17 cellular contexts compared by ENCODE assay signal in genomic region chr1:9267352-9267686, GRCh38. TPM values are rescaled to one million over a fixed set of nuclear protein-coding genes. Genes with fewer than 3 reads are reported as not detected.
A peak's percentile ranks its signal among the peaks of the same experiment; 100 is the strongest.
DNase-seq lines count a peak whose midpoint lies in the region; ATAC-seq and TF ChIP-seq lines count a peak whose summit lies in the region.
"Had no signal": no experiment of that assay in that cellular context is flagged by ENCODE, and none has a peak within 500 bp of the region (broad histone marks: within the 10 kb centered on the region; RNA-seq: fewer than 3 reads in every experiment).

No MANE protein-coding gene starts in this region.

- CTCF ChIA-PET in HCT116 (lab: Charles Lee): interaction anchor here (0.7 to 4.4 kb wide), 11 partner anchors 8 to 275 kb away, joined by 3 to 60 read pairs (median 7); partner anchors contain the start of gene H6PD
- CTCF ChIA-PET in activated CD8-positive, alpha-beta T cell treated with anti-CD3 and anti-CD28 coated beads for 36 hours (lab: Charles Lee): interaction anchor here (0.7 to 3.9 kb wide), 38 partner anchors 9 to 324 kb away, joined by 3 to 36 read pairs (median 4); partner anchors contain the start of gene SLC25A33
- CTCF ChIA-PET in naive thymus-derived CD4-positive, alpha-beta T cell (lab: Charles Lee): interaction anchor here (0.7 to 1.5 kb wide), 4 partner anchors 22 to 224 kb away, joined by 3 to 5 read pairs (median 4); no protein-coding TSS in a partner anchor

- no peaks in the 10 kb centered on the region for H4K20me1 ChIP-seq in HCT116 (ENCODE audit: insufficient read depth)

- no TSS peak for BruUV-seq in HCT116 (replicated peaks; lab: Mats Ljungman, UMichigan)

- H3K36me3 Mint-ChIP-seq in activated CD8-positive, alpha-beta T cell treated with anti-CD3 and anti-CD28 coated beads for 36 hours (ENCODE audit: low read depth): no peaks in the 10 kb centered on the region
- H3K36me3 Mint-ChIP-seq in neural crest cell (ENCODE audit: low read depth): no peaks in the 10 kb centered on the region
- peaks cover 0 to 15% (median 0%) of the 10 kb centered on the region in 5 donors for H3K36me3 Mint-ChIP-seq in naive thymus-derived CD4-positive, alpha-beta T cell
- H3K36me3 Mint-ChIP-seq: activated naive CD8-positive, alpha-beta T cell had no signal

- H3K27me3 ChIP-seq in HCT116 (ENCODE audit: insufficient read depth, low read length): no peaks in the 10 kb centered on the region
- H3K27me3 ChIP-seq in naive thymus-derived CD4-positive, alpha-beta T cell (ENCODE audit: control insufficient read depth in 2 of 2, insufficient read depth in 2 of 2, low read length in 2 of 2): no peaks in the 10 kb centered on the region
- H3K27me3 ChIP-seq: colonic mucosa, heart right ventricle had no signal

- H3K9me2 ChIP-seq in HCT116 (ENCODE audit: insufficient read depth): no peaks in the 10 kb centered on the region

- H3K9me3 ChIP-seq in HCT116 (ENCODE audit: control insufficient read depth in 1 of 2, insufficient read depth in 1 of 2, low read depth in 1 of 2, low read length in 2 of 2): no peaks in the 10 kb centered on the region
- no peaks in the 10 kb centered on the region for H3K9me3 ChIP-seq in naive thymus-derived CD4-positive, alpha-beta T cell (ENCODE audit: control insufficient read depth in 2 of 3, low read length in 3 of 3)
- H3K9me3 ChIP-seq: colonic mucosa, heart right ventricle had no signal

- no peak overlapping the region for H3K4me3 ChIP-seq in HCT116 (replicated peaks in 1 of 2; ENCODE audit: low read depth in 1 of 2, low read length in 2 of 2)
- H3K4me3 ChIP-seq in naive thymus-derived CD4-positive, alpha-beta T cell (ENCODE audit: low read length): no peak overlapping the region
- H3K4me3 ChIP-seq: colonic mucosa, heart right ventricle, smooth muscle cell had no signal

- no peak for TF ChIP-seq POLR2A in HCT116 (IDR thresholded peaks at IDR 0.05; ENCODE audit: borderline replicate concordance, extremely low read depth, insufficient read depth, insufficient read length)

- H3K79me2 ChIP-seq in HCT116 (ENCODE audit: insufficient read depth, low read length): no peaks in the 10 kb centered on the region

- peak overlapping the region; percentile 50 for H3K4me2 ChIP-seq in HCT116 (ENCODE audit: low read length)

- POLR2A ChIA-PET in HCT116 (lab: Charles Lee): no interaction called here
- POLR2A ChIA-PET in activated CD8-positive, alpha-beta T cell treated with anti-CD3 and anti-CD28 coated beads for 36 hours (lab: Charles Lee): interaction anchor here (0.6 kb wide), 1 partner anchor 31 kb away, joined by 3 read pairs; no protein-coding TSS in a partner anchor
- POLR2A ChIA-PET in naive thymus-derived CD4-positive, alpha-beta T cell (lab: Charles Lee): no interaction called here

- no peaks in the 10 kb centered on the region for H3K36me3 ChIP-seq in HCT116 (ENCODE audit: control insufficient read depth in 1 of 2, insufficient read depth in 2 of 2, low read length in 2 of 2)
- peaks cover 0 to 39% (median 0%) of the 10 kb centered on the region in 3 experiments for H3K36me3 ChIP-seq in naive thymus-derived CD4-positive, alpha-beta T cell (ENCODE audit: control insufficient read depth in 2 of 3, insufficient read depth in 3 of 3, low read length in 3 of 3)

- no peak overlapping the region for H2AFZ ChIP-seq in HCT116 (ENCODE audit: low read depth, low read length, poor library complexity, severe bottlenecking)

- RAD21 ChIA-PET in HCT116 (lab: Charles Lee; ENCODE audit: low non-redundant PET in 1 of 2, low total read pairs in 2 of 2, uncharacterized antibody in 2 of 2, unreplicated experiment in 2 of 2): interaction anchor here (0.7 to 1.1 kb wide), 6 partner anchors 14 to 224 kb away, joined by 3 to 13 read pairs (median 6); no protein-coding TSS in a partner anchor

- no peaks in the 10 kb centered on the region for H3K4me1 Mint-ChIP-seq in activated CD8-positive, alpha-beta T cell treated with anti-CD3 and anti-CD28 coated beads for 36 hours (ENCODE audit: low read depth)
- peaks cover 16% of the 10 kb centered on the region for H3K4me1 Mint-ChIP-seq in neural crest cell
- H3K4me1 Mint-ChIP-seq in naive thymus-derived CD4-positive, alpha-beta T cell: peaks cover 3 to 12% (median 5%) of the 10 kb centered on the region in 7 donors

- no peak overlapping the region for H3K27ac ChIP-seq in 22Rv1
- H3K27ac ChIP-seq in HCT116 (ENCODE audit: low read depth, low read length): no peak overlapping the region
- no peak overlapping the region for H3K27ac ChIP-seq in naive thymus-derived CD4-positive, alpha-beta T cell (ENCODE audit: low read depth, low read length)
- H3K27ac ChIP-seq: colonic mucosa had no signal

- H3K27ac Mint-ChIP-seq in activated CD8-positive, alpha-beta T cell treated with anti-CD3 and anti-CD28 coated beads for 36 hours: no peak overlapping the region
- no peak overlapping the region for H3K27ac Mint-ChIP-seq in neural crest cell (ENCODE audit: unreplicated experiment)
- peak overlapping the region in 2 of 9 donors; percentile 69 to 89 for H3K27ac Mint-ChIP-seq in naive thymus-derived CD4-positive, alpha-beta T cell
- H3K27ac Mint-ChIP-seq: activated naive CD8-positive, alpha-beta T cell; CD8-positive, alpha-beta T cell; H9; mesothelial cell of epicardium had no signal

- H3K4me1 ChIP-seq in HCT116 (ENCODE audit: control insufficient read depth in 1 of 2, insufficient read depth in 2 of 2, low read length in 2 of 2): peaks cover 13 to 18% of the 10 kb centered on the region in 2 experiments
- H3K4me1 ChIP-seq in naive thymus-derived CD4-positive, alpha-beta T cell (ENCODE audit: control insufficient read depth in 2 of 2, insufficient read depth in 2 of 2, low read length in 2 of 2): no peaks in the 10 kb centered on the region
- H3K4me1 ChIP-seq: colonic mucosa had no signal

- intact Hi-C loops in HCT116 (cut with micrococcal nuclease) (loop anchor here (1.0 to 5.0 kb wide), 4 partner anchors 22 to 305 kb away; no protein-coding TSS in a partner anchor), left colon (cut with DNase I, micrococcal nuclease) (no loop called here)
- intact Hi-C loops in activated CD8-positive, alpha-beta T cell treated with anti-CD3 and anti-CD28 coated beads for 36 hours (cut with micrococcal nuclease): loop anchor here (5.0 kb wide), 2 partner anchors 190 to 225 kb away; no protein-coding TSS in a partner anchor
- intact Hi-C loops in naive thymus-derived CD4-positive, alpha-beta T cell (cut with micrococcal nuclease): loop anchor here (1.0 to 2.0 kb wide), 3 partner anchors 21 to 224 kb away; no protein-coding TSS in a partner anchor

- H3K4me3 Mint-ChIP-seq in activated CD8-positive, alpha-beta T cell treated with anti-CD3 and anti-CD28 coated beads for 36 hours: no peak overlapping the region
- H3K4me3 Mint-ChIP-seq in neural crest cell: no peak overlapping the region
- H3K4me3 Mint-ChIP-seq in naive thymus-derived CD4-positive, alpha-beta T cell: no peak overlapping the region
- H3K4me3 Mint-ChIP-seq: activated naive CD8-positive, alpha-beta T cell; brain; CD8-positive, alpha-beta T cell; H9; mesothelial cell of epicardium had no signal

- no peaks in the 10 kb centered on the region for H3K27me3 Mint-ChIP-seq in activated CD8-positive, alpha-beta T cell treated with anti-CD3 and anti-CD28 coated beads for 36 hours
- H3K27me3 Mint-ChIP-seq in neural crest cell (ENCODE audit: low read depth): no peaks in the 10 kb centered on the region
- no peaks in the 10 kb centered on the region for H3K27me3 Mint-ChIP-seq in naive thymus-derived CD4-positive, alpha-beta T cell
- H3K27me3 Mint-ChIP-seq: activated naive CD8-positive, alpha-beta T cell had no signal

- TF ChIP-seq CTCF in 22Rv1 (IDR thresholded peaks at IDR 0.05) (peak; percentile 60), HCT116 (IDR thresholded peaks at IDR 0.05 in 2 of 3, conservative IDR thresholded peaks at IDR 0.05 in 1 of 3; ENCODE audit: borderline replicate concordance in 1 of 3, insufficient read depth in 1 of 3, low read depth in 2 of 3, low read length in 2 of 3) (no peak), neural crest cell (conservative IDR thresholded peaks at IDR 0.05) (peak; percentile 16)
- TF ChIP-seq CTCF in activated CD8-positive, alpha-beta T cell treated with anti-CD3 and anti-CD28 coated beads for 36 hours (IDR thresholded peaks at IDR 0.05): peak; percentile 38

- ATAC-seq in HCT116: peak; percentile 31
- peak; percentile 21 for ATAC-seq in activated CD8-positive, alpha-beta T cell treated with anti-CD3 and anti-CD28 coated beads for 36 hours
- ATAC-seq in naive thymus-derived CD4-positive, alpha-beta T cell: no peak
- ATAC-seq in left colon: no peak
- ATAC-seq in HG03097 (IDR thresholded peaks at IDR 0.05; ENCODE audit: low FRiP score, unreplicated experiment): no peak

- no peak for TF ChIP-seq RAD21 in HCT116 (IDR thresholded peaks at IDR 0.05; ENCODE audit: low read depth)

- no peak overlapping the region for H3K9ac ChIP-seq in HCT116 (ENCODE audit: low read length)

- no peaks in the 10 kb centered on the region for H3K9me3 Mint-ChIP-seq in activated CD8-positive, alpha-beta T cell treated with anti-CD3 and anti-CD28 coated beads for 36 hours
- H3K9me3 Mint-ChIP-seq in neural crest cell: no peaks in the 10 kb centered on the region
- no peaks in the 10 kb centered on the region for H3K9me3 Mint-ChIP-seq in naive thymus-derived CD4-positive, alpha-beta T cell
- H3K9me3 Mint-ChIP-seq: CD8-positive, alpha-beta T cell; H9; mesothelial cell of epicardium had no signal

- DNase-seq in HCT116 (ENCODE audit: low read depth, low spot score): no peak
- DNase-seq in activated CD8-positive, alpha-beta T cell treated with anti-CD3 and anti-CD28 coated beads for 36 hours: no peak
- no peak for DNase-seq in neural crest cell (ENCODE audit: low read depth, low spot score)
- no peak for DNase-seq in naive thymus-derived CD4-positive, alpha-beta T cell
- no peak for DNase-seq in left colon
- no peak for DNase-seq in stimulated activated naive CD4-positive, alpha-beta T cell (lab: John Stamatoyannopoulos, UW)
- DNase-seq: NCI-H2081 treated with DMSO at 0.1 percent for 48 hours had no signal

TF ChIP-seq in HCT116, 20 proteins besides CTCF, POLR2A, EP300 and RAD21 (continues in another document):
- TF ChIP-seq SRF (IDR thresholded peaks at IDR 0.05; ENCODE audit: low read depth) (no peak), FOSL1 (IDR thresholded peaks at IDR 0.05; ENCODE audit: low read depth) (no peak), SIN3A (IDR thresholded peaks at IDR 0.05; ENCODE audit: low read depth) (no peak)

RNA-seq across cellular contexts. Expression of gene SPSB1, which starts 25.4 kb away (rescaled TPM):
- total RNA-seq in HCT116 (2021; ENCODE audit: unreplicated experiment): 10.8 TPM
- 10.1 and 10.3 TPM in 2 replicates for polyA plus RNA-seq in HCT116 (2012)
- total RNA-seq in activated CD8-positive, alpha-beta T cell treated with anti-CD3 and anti-CD28 coated beads for 36 hours: 1 to 10 TPM; 1.1 to 1.5 TPM
- 1.3 and 1.8 TPM in 2 replicates for total RNA-seq in neural crest cell
- total RNA-seq in naive thymus-derived CD4-positive, alpha-beta T cell: 10 to 100 TPM in 1 of 5 experiments, 1 to 10 TPM in 4; 1.8 to 10.3 (median 1.9) TPM
- 1 to 10 TPM; 1.4 to 2.8 TPM for polyA plus RNA-seq in naive thymus-derived CD4-positive, alpha-beta T cell
- 10 to 100 TPM; 30.3 to 56.4 TPM for total RNA-seq in left colon

RNA-seq across cellular contexts. Expression of gene H6PD, which starts 32.7 kb away (rescaled TPM):
- total RNA-seq in HCT116 (2021; ENCODE audit: unreplicated experiment) (16.2 TPM), neural crest cell (23.4 and 23.9 TPM in 2 replicates), left colon (10 to 100 TPM; 33.4 to 34.9 TPM)
- 11.7 TPM in 2 replicates for polyA plus RNA-seq in HCT116 (2012)
- 1 to 10 TPM; 7.5 to 7.8 TPM for total RNA-seq in activated CD8-positive, alpha-beta T cell treated with anti-CD3 and anti-CD28 coated beads for 36 hours
- 10 to 100 TPM; 18.6 to 27.6 (median 19.8) TPM for total RNA-seq in naive thymus-derived CD4-positive, alpha-beta T cell
- 10 to 100 TPM; 12.1 to 17.4 TPM for polyA plus RNA-seq in naive thymus-derived CD4-positive, alpha-beta T cell

Comparison
In these comparisons a context has a peak if more than half of its experiments do, and no peak if none do; other contexts are left out.
1. CTCF ChIP-seq: peak in 22Rv1 (single experiment), activated CD8-positive, alpha-beta T cell treated with anti-CD3 and anti-CD28 coated beads for 36 hours (single experiment) and neural crest cell (single experiment); none in HCT116 (0 of 3).
2. ATAC-seq: peak in HCT116 (single experiment) and activated CD8-positive, alpha-beta T cell treated with anti-CD3 and anti-CD28 coated beads for 36 hours (single experiment); none in naive thymus-derived CD4-positive, alpha-beta T cell (single experiment), left colon (single experiment) and HG03097 (single experiment).
3. intact Hi-C loops: an anchor here in HCT116 (1.0 to 5.0 kb wide), activated CD8-positive, alpha-beta T cell treated with anti-CD3 and anti-CD28 coated beads for 36 hours (5.0 kb wide) and naive thymus-derived CD4-positive, alpha-beta T cell (1.0 to 2.0 kb wide); none called in left colon.